Comparison of ENCODE assay signal across 25 cellular contexts in the genomic region with DNA sequence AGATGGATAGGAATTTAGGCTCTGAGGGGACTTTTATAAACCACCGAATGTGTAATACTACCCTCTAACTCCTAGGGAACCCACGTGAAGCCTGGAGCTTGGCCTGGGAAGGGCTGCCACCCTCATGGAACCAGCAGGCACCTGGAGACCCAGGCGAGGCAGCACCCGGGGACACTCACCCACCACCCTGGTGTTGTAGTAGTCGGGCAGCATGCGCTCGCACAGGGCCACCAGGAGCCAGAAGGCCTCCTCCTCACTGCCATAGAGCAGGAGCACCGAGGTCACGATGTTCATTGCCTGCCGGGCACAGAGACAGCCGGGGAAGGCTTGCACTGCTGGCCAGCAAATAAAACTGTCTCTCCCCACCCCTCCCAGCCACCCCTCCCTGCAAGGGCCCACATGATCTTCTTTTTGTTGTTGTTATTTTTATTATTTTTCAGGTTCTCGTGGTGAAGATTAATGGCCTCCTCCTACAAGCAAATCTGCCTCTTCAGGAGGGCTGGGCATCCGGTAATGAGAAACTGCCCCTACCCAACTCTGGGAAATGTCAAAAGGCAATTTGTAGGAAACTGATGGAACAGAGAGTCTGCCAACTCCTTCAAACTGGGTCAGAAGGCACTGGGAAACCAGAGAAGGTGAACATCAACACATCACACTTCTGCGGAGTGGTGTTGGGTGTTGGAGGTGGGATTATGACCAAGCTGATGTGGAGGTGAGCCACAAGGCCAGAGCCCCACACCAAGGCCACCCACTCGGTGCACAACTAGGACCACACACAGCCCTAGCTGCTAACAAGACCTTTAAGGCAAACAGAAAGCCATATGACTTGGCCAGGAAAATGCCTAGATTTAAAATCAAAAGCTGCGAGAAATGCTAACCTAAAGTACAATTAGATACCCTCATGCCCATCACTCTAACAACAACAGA.
"Had no signal": no experiment of that assay in that cellular context is flagged by ENCODE, and none has a peak within 500 bp of the region (broad histone marks: within the 10 kb centered on the region; RNA-seq: fewer than 3 reads in every experiment).

No MANE protein-coding gene starts in this region.

- H3K4me1 Mint-ChIP-seq: activated CD4-positive, alpha-beta memory T cell treated with anti-CD3 and anti-CD28 coated beads, Interleukin-2, amount 10 ng/mL, durations not matched to agents 7 days and 5 days; activated CD4-positive, alpha-beta T cell treated with anti-CD3 and anti-CD28 coated beads, Interleukin-2, amount 10 ng/mL, durations not matched to agents 24 days and 14 days; mesothelial cell of epicardium; neural progenitor cell; stimulated activated naive B cell treated with anti-CD40 and anti-IgM and Interleukin-4, amounts not matched to agents 10 μg/mL and 1 μg/mL and 100 μg/mL, for 72 hours had no signal

- H3K4me1 ChIP-seq: neural progenitor cell had no signal

- H3K27me3 ChIP-seq: left lung, neural progenitor cell, ovary had no signal

- DNase-seq: activated CD4-positive, alpha-beta memory T cell treated with anti-CD3 and anti-CD28 coated beads, Interleukin-2, amount 10 ng/mL, durations not matched to agents 7 days and 5 days; activated CD4-positive, alpha-beta T cell treated with anti-CD3 and anti-CD28 coated beads, Interleukin-2, amount 10 ng/mL, durations not matched to agents 24 days and 14 days; activated effector memory CD4-positive, alpha-beta T cell treated with Interleukin-2 at 50 U/mL for 16 hours; activated naive CD4-positive, alpha-beta T cell treated with anti-CD3 and anti-CD28 coated beads for 36 hours; activated T-cell treated with anti-CD3 and anti-CD28 coated beads, Interleukin-2, amount 50 U/mL, for 72 hours; amygdala; cortex of kidney; erythroblast; foreskin melanocyte; glutamatergic neuron; hippocampal formation; kidney glomerular epithelial cell; naive thymus-derived CD8-positive, alpha-beta T cell; ovary; right cardiac atrium; small intestine; stimulated activated CD4-positive, alpha-beta T cell treated with anti-CD3 and anti-CD28 coated beads, Interleukin-15, amount 100 ng/mL, for 24 hours; stimulated activated naive B cell treated with anti-CD40 and anti-IgM and Interleukin-4, amounts not matched to agents 10 μg/mL and 1 μg/mL and 100 μg/mL, for 72 hours had no signal

- H3K4me3 ChIP-seq: left lung, neural progenitor cell, ovary had no signal

- H3K9me3 Mint-ChIP-seq: activated CD4-positive, alpha-beta memory T cell treated with anti-CD3 and anti-CD28 coated beads, Interleukin-2, amount 10 ng/mL, durations not matched to agents 7 days and 5 days; activated CD4-positive, alpha-beta T cell treated with anti-CD3 and anti-CD28 coated beads, Interleukin-2, amount 10 ng/mL, durations not matched to agents 24 days and 14 days; activated naive CD4-positive, alpha-beta T cell treated with anti-CD3 and anti-CD28 coated beads for 36 hours; activated T-cell treated with anti-CD3 and anti-CD28 coated beads, Interleukin-2, amount 50 U/mL, for 72 hours; mesothelial cell of epicardium; naive thymus-derived CD8-positive, alpha-beta T cell; neural progenitor cell; stimulated activated naive B cell treated with anti-CD40 and anti-IgM and Interleukin-4, amounts not matched to agents 10 μg/mL and 1 μg/mL and 100 μg/mL, for 72 hours; T-helper 2 cell treated with Interferon-gamma antibody and Interleukin-4, amounts not matched to agents 5 μg/mL and 100 μg/mL, for 36 hours; type B pancreatic cell had no signal

- ATAC-seq: activated CD4-positive, CD25-positive, alpha-beta regulatory T cell treated with anti-CD3 and anti-CD28 coated beads, Interleukin-2, amount 50 U/mL, for 24 hours; activated T-cell treated with anti-CD3 and anti-CD28 coated beads, Interleukin-2, amount 50 U/mL, for 72 hours; naive thymus-derived CD8-positive, alpha-beta T cell; right cardiac atrium; stimulated activated naive B cell treated with anti-CD40 and anti-IgM and Interleukin-4, amounts not matched to agents 10 μg/mL and 1 μg/mL and 100 μg/mL, for 72 hours had no signal

- H3K27me3 Mint-ChIP-seq: activated CD4-positive, alpha-beta memory T cell treated with anti-CD3 and anti-CD28 coated beads, Interleukin-2, amount 10 ng/mL, durations not matched to agents 7 days and 5 days; activated CD4-positive, alpha-beta T cell treated with anti-CD3 and anti-CD28 coated beads, Interleukin-2, amount 10 ng/mL, durations not matched to agents 24 days and 14 days; naive thymus-derived CD8-positive, alpha-beta T cell; stimulated activated naive B cell treated with anti-CD40 and anti-IgM and Interleukin-4, amounts not matched to agents 10 μg/mL and 1 μg/mL and 100 μg/mL, for 72 hours; type B pancreatic cell had no signal

- H3K36me3 ChIP-seq: neural progenitor cell, ovary had no signal

- H3K27ac Mint-ChIP-seq: activated CD4-positive, alpha-beta memory T cell treated with anti-CD3 and anti-CD28 coated beads, Interleukin-2, amount 10 ng/mL, durations not matched to agents 7 days and 5 days; activated CD4-positive, alpha-beta T cell treated with anti-CD3 and anti-CD28 coated beads, Interleukin-2, amount 10 ng/mL, durations not matched to agents 24 days and 14 days; activated naive CD4-positive, alpha-beta T cell treated with anti-CD3 and anti-CD28 coated beads for 36 hours; activated T-cell treated with anti-CD3 and anti-CD28 coated beads, Interleukin-2, amount 50 U/mL, for 72 hours; mesothelial cell of epicardium; neural progenitor cell; stimulated activated naive B cell treated with anti-CD40 and anti-IgM and Interleukin-4, amounts not matched to agents 10 μg/mL and 1 μg/mL and 100 μg/mL, for 72 hours; T-helper 2 cell treated with Interferon-gamma antibody and Interleukin-4, amounts not matched to agents 5 μg/mL and 100 μg/mL, for 36 hours; type B pancreatic cell had no signal

- H3K27ac ChIP-seq: left lung, neural progenitor cell, ovary, VCaP had no signal

- H3K9ac ChIP-seq: neural progenitor cell had no signal

- H3K9me3 ChIP-seq: left lung, ovary had no signal

- H3K4me3 Mint-ChIP-seq: activated CD4-positive, alpha-beta memory T cell treated with anti-CD3 and anti-CD28 coated beads, Interleukin-2, amount 10 ng/mL, durations not matched to agents 7 days and 5 days; activated CD4-positive, alpha-beta T cell treated with anti-CD3 and anti-CD28 coated beads, Interleukin-2, amount 10 ng/mL, durations not matched to agents 24 days and 14 days; activated naive CD4-positive, alpha-beta T cell treated with anti-CD3 and anti-CD28 coated beads for 36 hours; activated T-cell treated with anti-CD3 and anti-CD28 coated beads, Interleukin-2, amount 50 U/mL, for 72 hours; mesothelial cell of epicardium; naive thymus-derived CD8-positive, alpha-beta T cell; neural progenitor cell; stimulated activated naive B cell treated with anti-CD40 and anti-IgM and Interleukin-4, amounts not matched to agents 10 μg/mL and 1 μg/mL and 100 μg/mL, for 72 hours; T-helper 2 cell treated with Interferon-gamma antibody and Interleukin-4, amounts not matched to agents 5 μg/mL and 100 μg/mL, for 36 hours; type B pancreatic cell had no signal
